29 cellular contexts compared by ENCODE assay signal in genomic region chr10:114899982-114900381, GRCh38. TPM values are rescaled to one million over a fixed set of nuclear protein-coding genes. Genes with fewer than 3 reads are reported as not detected.
DNase-seq lines count a peak whose midpoint lies in the region; ATAC-seq, FAIRE-seq and TF ChIP-seq lines count a peak whose summit lies in the region.
"Had no signal": no experiment of that assay in that cellular context is flagged by ENCODE, and none has a peak within 500 bp of the region (broad histone marks: within the 10 kb centered on the region; RNA-seq: fewer than 3 reads in every experiment).

No MANE protein-coding gene starts in this region.

- intact Hi-C loops in K562 (cut with micrococcal nuclease) (no loop called here), esophagus squamous epithelium (cut with DNase I) (no loop called here)

- no peaks in the 10 kb centered on the region for H3K9me1 ChIP-seq in K562 (ENCODE audit: control insufficient read depth, insufficient read depth, low read length)

- H3K4me1 Mint-ChIP-seq in osteocyte (ENCODE audit: unreplicated experiment), result peaks cover 37% of the 10 kb centered on the region

- no peak overlapping the region for H3K4me2 ChIP-seq in Loucy (ENCODE audit: low read depth, low read length, poor library complexity, severe bottlenecking)
- H3K4me2 ChIP-seq in K562 (ENCODE audit: insufficient read depth, low read length), result no peak overlapping the region
- H3K4me2 ChIP-seq in hepatocyte, result no peak overlapping the region
- H3K4me2 ChIP-seq: PC-9 had no signal

- CTCF ChIA-PET in K562 (lab: Yijun Ruan, JAX; ENCODE audit: low intra/inter-chr PET ratio), result no interaction called here

- H3K27ac Mint-ChIP-seq in osteocyte (ENCODE audit: unreplicated experiment), result peak overlapping the region; percentile 10
- H3K27ac Mint-ChIP-seq: CD8-positive, alpha-beta T cell; T-helper 17 cell had no signal

- H3K4me1 ChIP-seq in Loucy (ENCODE audit: insufficient read depth, low read length, poor library complexity, severe bottlenecking) (peaks cover 6% of the 10 kb centered on the region), K562 (replicated peaks in 1 of 2; ENCODE audit: control insufficient read depth in 2 of 2, insufficient read depth in 2 of 2, low read length in 2 of 2) (no peaks in the 10 kb centered on the region), hepatocyte (ENCODE audit: insufficient read depth) (no peaks in the 10 kb centered on the region), esophagus squamous epithelium (peaks cover 0 to 7% (median 0%) of the 10 kb centered on the region in 3 donors)
- H3K4me1 ChIP-seq: SJCRH30 had no signal

- TF ChIP-seq EP300 in K562 (IDR thresholded peaks at IDR 0.05; ENCODE audit: low read length), result no peak

- in situ Hi-C loops in K562 (cut with MboI) (loop anchor here (25.0 kb wide), 1 partner anchor 212 kb away; no protein-coding TSS in a partner anchor), GM13976 (cut with MboI; ENCODE audit: low sequenced_read_pairs, unreplicated experiment) (no loop called here)

- no peak overlapping the region for H3K4me3 ChIP-seq in Loucy (ENCODE audit: low read length, poor library complexity, severe bottlenecking)
- H3K4me3 ChIP-seq in K562, result no peak overlapping the region
- H3K4me3 ChIP-seq in hepatocyte, result no peak overlapping the region
- H3K4me3 ChIP-seq in esophagus squamous epithelium, result no peak overlapping the region
- H3K4me3 ChIP-seq: PC-9, SJCRH30 had no signal

- H3K27me3 ChIP-seq in Loucy (ENCODE audit: insufficient read depth, low read length, poor library complexity, severe bottlenecking) (no peaks in the 10 kb centered on the region), K562 (ENCODE audit: control insufficient read depth in 2 of 2, insufficient read depth in 2 of 2, low read length in 2 of 2) (no peaks in the 10 kb centered on the region; a peak in 1 of 5 replicates), hepatocyte (no peaks in the 10 kb centered on the region), esophagus squamous epithelium (no peaks in the 10 kb centered on the region)
- H3K27me3 ChIP-seq: SJCRH30 had no signal

- TF ChIP-seq POLR2A in K562 (conservative IDR thresholded peaks at IDR 0.05), result no peak
- TF ChIP-seq POLR2A in esophagus squamous epithelium (IDR thresholded peaks at IDR 0.05), result no peak

- H3K36me3 ChIP-seq in Loucy (ENCODE audit: insufficient read depth, low read length), result no peaks in the 10 kb centered on the region
- H3K36me3 ChIP-seq in K562 (ENCODE audit: control insufficient read depth, insufficient read depth, low read length), result no peaks in the 10 kb centered on the region
- no peaks in the 10 kb centered on the region for H3K36me3 ChIP-seq in hepatocyte (replicated peaks; ENCODE audit: insufficient read depth, low read depth)
- H3K36me3 ChIP-seq in esophagus squamous epithelium, result no peaks in the 10 kb centered on the region
- H3K36me3 ChIP-seq: SJCRH30 had no signal

- FAIRE-seq in K562 (lab: Jason Lieb, UNC), result no peak
- FAIRE-seq: GM12891, H1 had no signal

- H2AFZ ChIP-seq in Loucy (ENCODE audit: low read length) (peak overlapping the region; percentile 29; the same call in 1 of the 2 replicates), K562 (ENCODE audit: low read depth, low read length) (no peak overlapping the region), hepatocyte (no peak overlapping the region)
- H2AFZ ChIP-seq: PC-9 had no signal

- H3K9me2 ChIP-seq in Loucy (replicated peaks; ENCODE audit: low read depth, low read length), result no peaks in the 10 kb centered on the region
- no peaks in the 10 kb centered on the region for H3K9me2 ChIP-seq in hepatocyte (replicated peaks; ENCODE audit: insufficient read depth)

- no peak for TF ChIP-seq RAD21 in K562 (CRISPR knock-in tag; conservative IDR thresholded peaks at IDR 0.05 in 1 of 2, IDR thresholded peaks at IDR 0.05 in 1 of 2)

- DNase-seq in K562 (ENCODE audit: extremely low read depth in 1 of 4, low spot score in 3 of 4) (no peak), osteocyte (ENCODE audit: extremely low spot score, unreplicated experiment) (no peak), hepatocyte (ENCODE audit: low spot score) (no peak), GM13976 (ENCODE audit: low spot score) (no peak), esophagus squamous epithelium (lab: John Stamatoyannopoulos, UW) (no peak)
- DNase-seq: C1 segment of cervical spinal cord; CD8-positive, alpha-beta T cell; DMS 273 treated with DMSO at 0.1 percent for 48 hours; DMS79; EL; GDM1; KBM-7; MM.1S; NCI-H1694; NCI-H2029 treated with DMSO at 0.1 percent for 48 hours; NCI-H446; NCI-H524 treated with DMSO at 0.1 percent for 48 hours; NCI-H82; NK-92 treated with Interleukin-12 subunit alpha and Interleukin-12 subunit beta, amount 100 ng/mL, for 24 hours; PC-9; SJCRH30; T-helper 17 cell had no signal

- no peak overlapping the region for H3K4me3 Mint-ChIP-seq in osteocyte (ENCODE audit: unreplicated experiment)
- H3K4me3 Mint-ChIP-seq: CD8-positive, alpha-beta T cell; T-helper 17 cell had no signal

- TF ChIP-seq CTCF in Loucy (conservative IDR thresholded peaks at IDR 0.05; ENCODE audit: low read length), result no peak
- TF ChIP-seq CTCF in K562 (IDR thresholded peaks at IDR 0.05 in 2 of 3, conservative IDR thresholded peaks at IDR 0.05 in 1 of 3; ENCODE audit: insufficient read depth in 2 of 3, low read depth in 1 of 3, low read length in 3 of 3), result no peak
- no peak for TF ChIP-seq CTCF in osteocyte (IDR thresholded peaks at IDR 0.05)
- no peak for TF ChIP-seq CTCF in hepatocyte (IDR thresholded peaks at IDR 0.05; ENCODE audit: poor library complexity)
- no peak for TF ChIP-seq CTCF in GM13976 (IDR thresholded peaks at IDR 0.05; ENCODE audit: borderline replicate concordance, control extremely low read depth, extremely low read depth, insufficient read depth, missing control alignments)
- TF ChIP-seq CTCF in esophagus squamous epithelium (IDR thresholded peaks at IDR 0.05), result no peak

- H3K36me3 Mint-ChIP-seq in osteocyte (ENCODE audit: unreplicated experiment), result no peaks in the 10 kb centered on the region
- H3K36me3 Mint-ChIP-seq: CD8-positive, alpha-beta T cell had no signal

- H3K27me3 Mint-ChIP-seq in osteocyte (ENCODE audit: unreplicated experiment), result no peaks in the 10 kb centered on the region

- POLR2A ChIA-PET in K562 (lab: Yijun Ruan, JAX), result no interaction called here

- H3K79me2 ChIP-seq in Loucy (ENCODE audit: insufficient read depth, low read length), result no peaks in the 10 kb centered on the region
- H3K79me2 ChIP-seq in K562 (ENCODE audit: control insufficient read depth, insufficient read depth, low read length), result no peaks in the 10 kb centered on the region
- no peaks in the 10 kb centered on the region for H3K79me2 ChIP-seq in hepatocyte

- peak; percentile 82 for ATAC-seq in GM21423 (IDR thresholded peaks at IDR 0.05; ENCODE audit: unreplicated experiment)
- no peak for ATAC-seq in K562
- no peak for ATAC-seq in HG02970 (IDR thresholded peaks at IDR 0.05; ENCODE audit: low FRiP score, unreplicated experiment)
- ATAC-seq: CD8-positive, alpha-beta T cell; Right ventricle myocardium inferior; SK-N-SH treated with all-trans-retinoic acid at 6 μM for 48 hours; T-helper 17 cell had no signal

- H3K27ac ChIP-seq in K562 (ENCODE audit: extremely low read depth, low read depth, low read length) (no peak overlapping the region), hepatocyte (no peak overlapping the region), esophagus squamous epithelium (no peak overlapping the region)
- H3K27ac ChIP-seq: PC-9, SJCRH30 had no signal

- 0% methylated on average over 2 of the region's 2 CpGs for WGBS in K562 (ENCODE audit: insufficient coverage, low coverage, missing lambda C conversion rate)
- WGBS in hepatocyte (ENCODE audit: low lambda C conversion rate, missing lambda C conversion rate), result 96% methylated on average over 2 of the region's 2 CpGs
- WGBS in esophagus squamous epithelium, 2 donors, result 94 to 95% methylated on average over 2 of the region's 2 CpGs

- H3K9me3 ChIP-seq in Loucy (ENCODE audit: insufficient read depth, low read depth, low read length) (no peaks in the 10 kb centered on the region), K562 (replicated peaks; ENCODE audit: control insufficient read depth, insufficient read depth, low read depth, low read length) (no peaks in the 10 kb centered on the region), hepatocyte (ENCODE audit: low read depth) (no peaks in the 10 kb centered on the region), esophagus squamous epithelium (no peaks in the 10 kb centered on the region)
- H3K9me3 ChIP-seq: SJCRH30 had no signal

- H4K20me1 ChIP-seq in Loucy (ENCODE audit: insufficient read depth, low read length, poor library complexity, severe bottlenecking) (no peaks in the 10 kb centered on the region), K562 (replicated peaks; ENCODE audit: control insufficient read depth, insufficient read depth, low read length) (no peaks in the 10 kb centered on the region), hepatocyte (ENCODE audit: insufficient read depth, poor library complexity, severe bottlenecking) (no peaks in the 10 kb centered on the region)

- no peaks in the 10 kb centered on the region for H3K9me3 Mint-ChIP-seq in osteocyte (ENCODE audit: unreplicated experiment)
- H3K9me3 Mint-ChIP-seq: CD8-positive, alpha-beta T cell had no signal

- no TSS peak for BruUV-seq in K562 (replicated peaks; lab: Mats Ljungman, UMichigan)

- H3K9ac ChIP-seq in Loucy (ENCODE audit: low read depth, low read length, poor library complexity, severe bottlenecking) (no peak overlapping the region), K562 (ENCODE audit: insufficient read depth in 1 of 2, low read depth in 2 of 2, low read length in 2 of 2) (no peak overlapping the region)

- H3F3A ChIP-seq in Loucy (ENCODE audit: low read depth), result no peaks in the 10 kb centered on the region

RNA-seq across cellular contexts. Expression of gene TRUB1, which starts 38.0 kb away (rescaled TPM):
- 6.1 and 12.2 TPM in 2 replicates for total RNA-seq in K562 (2011; cell fraction: chromatin; rRNA removed; ENCODE audit: low replicate concordance)
- total RNA-seq in K562 (2011; cell fraction: nucleolus; rRNA removed), result 4.5 and 7.2 TPM in 2 replicates
- 6.8 and 7.3 TPM in 2 replicates for total RNA-seq in K562 (2011; cell fraction: nucleoplasm; rRNA removed)
- total RNA-seq in K562 (2014; rRNA removed) (14.3 and 16.5 TPM in 2 replicates), K562 (2014; rRNA removed; fragmentation: Illumina TruSeq; extraction: Trizol) (15.9 and 17.6 TPM in 2 replicates), K562 (2015; rRNA removed; fragmentation: Illumina TruSeq; extraction: Trizol) (13.7 and 14.6 TPM in 2 replicates), K562 (2021) (9.9 and 11.3 TPM in 2 replicates), osteocyte (15.9 and 18.5 TPM in 2 replicates), hepatocyte (28.0 and 29.0 TPM in 2 replicates), esophagus squamous epithelium (10 to 100 TPM; 11.0 to 20.6 (median 17.2) TPM)
- polyA plus RNA-seq in K562 (2011; rRNA removed) (8.6 and 11.5 TPM in 2 replicates), K562 (2014; fragmentation: Illumina TruSeq; extraction: Trizol) (11.1 and 12.9 TPM in 2 replicates), K562 (2014; fragmentation: Nextera tagmentation; extraction: Ambion mirVana) (1 to 10 TPM; 4.6 to 7.6 TPM), K562 (2014; rRNA removed) (9.7 and 9.8 TPM in 2 replicates), hepatocyte (12.0 and 12.3 TPM in 2 replicates)
- polyA plus RNA-seq in K562 (2011; cell fraction: cytosol; rRNA removed), result 1.7 and 4.2 TPM in 2 replicates
- 3.7 and 4.8 TPM in 2 replicates for polyA plus RNA-seq in K562 (2011; cell fraction: nucleus; rRNA removed)
- 5.1 and 5.8 TPM in 2 replicates for polyA plus RNA-seq in K562 (2012)
- polyA minus RNA-seq in K562 (2011; rRNA and poly(A)+ RNA removed), result 12.5 and 14.9 TPM in 2 replicates
- polyA minus RNA-seq in K562 (2011; cell fraction: cytosol; rRNA and poly(A)+ RNA removed), result 6.0 and 6.5 TPM in 2 replicates
- polyA minus RNA-seq in K562 (2011; cell fraction: nucleus; rRNA and poly(A)+ RNA removed), result 8.8 and 11.7 TPM in 2 replicates
